Comparison of ENCODE assay signal across 3 cellular contexts in the genomic region with DNA sequence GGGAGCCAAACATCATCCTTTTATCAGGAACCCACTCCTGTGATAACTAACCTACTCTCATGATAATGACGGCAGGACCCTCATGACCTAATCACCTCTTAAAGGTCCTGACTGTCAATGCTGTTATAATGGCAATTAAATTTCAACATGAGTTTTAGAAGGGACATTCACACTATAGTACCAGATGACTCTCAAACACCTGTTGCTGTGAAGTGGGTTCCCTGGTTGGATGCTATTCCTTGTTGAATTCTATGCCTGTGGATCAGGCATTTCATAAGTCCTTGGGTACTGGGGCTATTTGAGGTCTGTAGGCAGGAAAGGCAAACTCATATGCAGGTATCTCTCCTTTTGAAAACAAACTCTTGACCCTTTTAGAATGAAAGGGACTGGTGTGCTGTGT.
"Had no signal": no experiment of that assay in that cellular context is flagged by ENCODE, and none has a peak within 500 bp of the region (broad histone marks: within the 10 kb centered on the region; RNA-seq: fewer than 3 reads in every experiment).

No MANE protein-coding gene starts in this region.

- DNase-seq: GDM1, GF-D8 had no signal

- H3K4me3 ChIP-seq: GM12878 had no signal
